Comparison of ENCODE assay signal across 8 cellular contexts in genomic region chr2:132670104-132670960, GRCh38. TPM values are rescaled to one million over a fixed set of nuclear protein-coding genes. Genes with fewer than 3 reads are reported as not detected.
DNase-seq lines count a peak whose midpoint lies in the region; ATAC-seq and TF ChIP-seq lines count a peak whose summit lies in the region.

Gene LYPD1 (minus strand): TSS chr2:132670205. CDS start chr2:132669932, 273 bp downstream.

- no TSS peak for BruUV-seq in Calu3 (replicated peaks; lab: Mats Ljungman, UMichigan)

- intact Hi-C loops in Calu3 (cut with micrococcal nuclease; ENCODE audit: unreplicated experiment): loop anchor here (2.0 to 10.0 kb wide), 10 partner anchors 154 to 1174 kb away; partner anchors contain the start of genes GPR39 and NCKAP5
- intact Hi-C loops in esophagus muscularis mucosa (cut with DNase I): no loop called here
- intact Hi-C loops in CD4-positive, alpha-beta T cell (cut with DNase I, micrococcal nuclease): no loop called here

- H3K4me1 ChIP-seq in esophagus muscularis mucosa: peaks cover 24 to 33% (median 32%) of the 10 kb centered on the region in 4 donors

- WGBS in esophagus muscularis mucosa: 0% methylated on average over 11 of the region's 74 CpGs

- H3K9me3 Mint-ChIP-seq in Calu3 (ENCODE audit: low read depth, unreplicated experiment): no peaks in the 10 kb centered on the region
- H3K9me3 Mint-ChIP-seq in CD4-positive, alpha-beta T cell: no peaks in the 10 kb centered on the region
- H3K9me3 Mint-ChIP-seq in naive thymus-derived CD8-positive, alpha-beta T cell: peaks cover 0 to 6% (median 2%) of the 10 kb centered on the region in 9 donors

- peaks cover 8% of the 10 kb centered on the region for H3K4me1 Mint-ChIP-seq in Calu3 (ENCODE audit: low read depth, unreplicated experiment)
- H3K4me1 Mint-ChIP-seq in CD4-positive, alpha-beta T cell (ENCODE audit: low read depth): no peaks in the 10 kb centered on the region
- peaks cover 0 to 7% (median 2%) of the 10 kb centered on the region in 4 donors for H3K4me1 Mint-ChIP-seq in naive thymus-derived CD8-positive, alpha-beta T cell

- H3K27me3 Mint-ChIP-seq in Calu3 (ENCODE audit: unreplicated experiment): no peaks in the 10 kb centered on the region
- peaks cover 68% of the 10 kb centered on the region for H3K27me3 Mint-ChIP-seq in CD4-positive, alpha-beta T cell
- H3K27me3 Mint-ChIP-seq in naive thymus-derived CD8-positive, alpha-beta T cell: peaks cover 14 to 71% (median 36%) of the 10 kb centered on the region in 5 donors

- no peaks in the 10 kb centered on the region for H3K36me3 ChIP-seq in esophagus muscularis mucosa

- H3K4me3 ChIP-seq in esophagus muscularis mucosa: peak within 1 kb of the TSS; percentile 50 to 62 (median 54)

- H3K27me3 ChIP-seq in esophagus muscularis mucosa: peaks cover 0 to 56% (median 26%) of the 10 kb centered on the region in 4 donors
- peaks cover 49% of the 10 kb centered on the region for H3K27me3 ChIP-seq in CD4-positive, alpha-beta T cell (ENCODE audit: control insufficient read depth, insufficient read depth, low read length)

- peak within 1 kb of the TSS; percentile 57 for H3K27ac Mint-ChIP-seq in Calu3 (ENCODE audit: unreplicated experiment)
- H3K27ac Mint-ChIP-seq in CD4-positive, alpha-beta T cell: no peak within 1 kb of the TSS
- no peak within 1 kb of the TSS for H3K27ac Mint-ChIP-seq in naive thymus-derived CD8-positive, alpha-beta T cell

- TF ChIP-seq POLR2A in esophagus muscularis mucosa (IDR thresholded peaks at IDR 0.05; ENCODE audit: low read depth): no peak

- POLR2A ChIA-PET in CD4-positive, alpha-beta T cell (lab: Charles Lee): no interaction called here
- POLR2A ChIA-PET in naive thymus-derived CD8-positive, alpha-beta T cell (lab: Charles Lee): no interaction called here

- DNase-seq in Calu3: peak; percentile 78
- peak; percentile 65 for DNase-seq in NCI-H345 treated with DMSO at 0.1 percent for 48 hours (lab: John Stamatoyannopoulos, UW; ENCODE audit: unreplicated experiment)
- no peak for DNase-seq in esophagus muscularis mucosa (ENCODE audit: extremely low spot score)
- peak; percentile 35 for DNase-seq in myocyte (ENCODE audit: low read depth)
- DNase-seq in CD4-positive, alpha-beta T cell: no peak
- DNase-seq in stimulated activated CD4-positive, alpha-beta T cell treated with anti-CD3 and anti-CD28 coated beads, Interleukin-1b, Interleukin-23, amount 100 ng/mL, for 48 hours: no peak
- no peak for DNase-seq in naive thymus-derived CD8-positive, alpha-beta T cell

- CTCF ChIA-PET in Calu3 (lab: Charles Lee): interaction anchor here (0.7 to 1.6 kb wide), 2 partner anchors 37 to 502 kb away, joined by 3 to 13 read pairs; no protein-coding TSS in a partner anchor
- CTCF ChIA-PET in CD4-positive, alpha-beta T cell (lab: Charles Lee): no interaction called here

- H3K27ac ChIP-seq in esophagus muscularis mucosa (replicated peaks in 1 of 4): no peak within 1 kb of the TSS
- no peak within 1 kb of the TSS for H3K27ac ChIP-seq in CD4-positive, alpha-beta T cell (ENCODE audit: low read depth, low read length)

- ATAC-seq in CD4-positive, alpha-beta T cell (ENCODE audit: poor library complexity): no peak
- ATAC-seq in naive thymus-derived CD8-positive, alpha-beta T cell: no peak
- no peak for ATAC-seq in HG03457 (IDR thresholded peaks at IDR 0.05; ENCODE audit: unreplicated experiment)

- H3K36me3 Mint-ChIP-seq in Calu3 (ENCODE audit: insufficient read depth, unreplicated experiment): peaks cover 38% of the 10 kb centered on the region
- H3K36me3 Mint-ChIP-seq in CD4-positive, alpha-beta T cell (ENCODE audit: low read depth): no peaks in the 10 kb centered on the region
- peaks cover 0 to 4% (median 0%) of the 10 kb centered on the region in 3 donors for H3K36me3 Mint-ChIP-seq in naive thymus-derived CD8-positive, alpha-beta T cell

- no peak for TF ChIP-seq EP300 in esophagus muscularis mucosa (IDR thresholded peaks at IDR 0.05)

- no peak for TF ChIP-seq CTCF in Calu3 (IDR thresholded peaks at IDR 0.05; ENCODE audit: unreplicated experiment)
- no peak for TF ChIP-seq CTCF in esophagus muscularis mucosa (IDR thresholded peaks at IDR 0.05)
- no peak for TF ChIP-seq CTCF in CD4-positive, alpha-beta T cell (IDR thresholded peaks at IDR 0.05)

- no peaks in the 10 kb centered on the region for H3K9me3 ChIP-seq in esophagus muscularis mucosa
- H3K9me3 ChIP-seq in CD4-positive, alpha-beta T cell (ENCODE audit: control insufficient read depth, low read length): no peaks in the 10 kb centered on the region

- peak within 1 kb of the TSS; percentile 85 for H3K4me3 Mint-ChIP-seq in Calu3 (ENCODE audit: low read depth, unreplicated experiment)
- no peak within 1 kb of the TSS for H3K4me3 Mint-ChIP-seq in CD4-positive, alpha-beta T cell
- peak within 1 kb of the TSS in 3 of 10 donors; percentile 21 to 47 (median 43) for H3K4me3 Mint-ChIP-seq in naive thymus-derived CD8-positive, alpha-beta T cell

RNA-seq across cellular contexts. Expression of gene LYPD1, which starts in this region (rescaled TPM):
- total RNA-seq in Calu3 (2022) (15.8 and 34.3 TPM in 2 replicates), esophagus muscularis mucosa (1 to 10 TPM in 1 of 4 donors, under 1 TPM in 2, not detected in 1; 0.66 to 5.4 (median 0.71) TPM), myocyte (0.64 TPM in 1 of 2 replicates, not detected in the other)
- polyA plus RNA-seq in myocyte (2012): 0.53 TPM
- total RNA-seq in CD4-positive, alpha-beta T cell: not detected
- not detected for total RNA-seq in naive thymus-derived CD8-positive, alpha-beta T cell
- not detected for polyA plus RNA-seq in naive thymus-derived CD8-positive, alpha-beta T cell

Comparison
In these comparisons a context has a peak if more than half of its experiments do, and no peak if none do; other contexts are left out.
1. Peak in DNase-seq in myocyte; RNA of the gene not detected or under 1 TPM.
2. DNase-seq: peak in Calu3 (single experiment) and NCI-H345 treated with DMSO at 0.1 percent for 48 hours (single experiment); none in esophagus muscularis mucosa (single experiment), CD4-positive, alpha-beta T cell (0 of 10), stimulated activated CD4-positive, alpha-beta T cell treated with anti-CD3 and anti-CD28 coated beads, Interleukin-1b, Interleukin-23, amount 100 ng/mL, for 48 hours (single experiment) and naive thymus-derived CD8-positive, alpha-beta T cell (0 of 10).